Comparison of ENCODE assay signal across 8 cellular contexts in the genomic region with DNA sequence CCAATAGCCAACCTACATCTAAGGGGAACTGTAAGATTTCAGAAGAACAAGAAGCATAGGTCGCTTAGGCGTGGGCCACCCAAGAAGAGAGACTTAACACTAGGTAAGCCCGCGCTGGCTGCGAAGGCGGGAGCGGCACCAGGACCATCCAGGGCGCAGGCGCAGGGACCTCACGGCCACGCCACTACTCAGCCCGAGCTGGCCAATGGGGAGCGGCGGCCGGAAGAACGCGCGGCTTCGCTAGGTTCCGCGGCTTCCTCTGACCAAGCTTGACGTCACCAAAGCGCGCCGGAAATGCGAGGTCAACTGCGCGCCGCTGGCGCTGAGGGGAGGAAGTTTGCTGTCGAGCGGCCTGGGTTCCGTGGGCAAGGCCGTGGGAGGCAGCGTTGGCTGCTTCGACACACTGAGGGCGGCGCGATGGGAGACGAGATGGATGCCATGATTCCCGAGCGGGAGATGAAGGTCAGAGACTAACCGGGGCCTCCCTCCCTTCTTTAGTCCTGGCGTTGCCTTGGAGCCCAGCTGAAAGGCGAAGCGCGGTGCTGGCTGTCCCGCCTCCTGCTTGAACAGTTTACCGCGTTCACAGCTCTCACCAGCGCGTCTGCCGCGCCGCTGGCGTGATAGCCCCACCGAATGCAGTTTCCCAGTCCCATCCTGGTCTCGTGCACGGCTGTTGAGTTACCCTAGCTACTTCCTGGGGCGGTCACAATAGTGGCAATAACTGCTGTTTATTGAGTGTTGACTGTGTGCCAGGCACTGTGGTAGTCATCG. TPM values are rescaled to one million over a fixed set of nuclear protein-coding genes. Genes with fewer than 3 reads are reported as not detected.
DNase-seq lines count a peak whose midpoint lies in the region; ATAC-seq and TF ChIP-seq lines count a peak whose summit lies in the region.

A gene (plus strand): TSS at position 299 of the 771 bp plus-strand sequence. CDS start 119 bp downstream, at position 418.

- ATAC-seq in effector memory CD8-positive, alpha-beta T cell (replicated peaks): peak; percentile 95

- peak; percentile 71 for DNase-seq in CMK (ENCODE audit: low read depth)
- DNase-seq in GM20000 (ENCODE audit: low spot score): peak; percentile 97
- peak; percentile 97 for DNase-seq in HT-29 (ENCODE audit: low spot score)
- DNase-seq in NOMO-1 (lab: John Stamatoyannopoulos, UW; ENCODE audit: unreplicated experiment in 2 of 2): peak; percentile 96 to 97
- peak; percentile 99 to 100 for DNase-seq in activated CD8-positive, alpha-beta memory T cell treated with anti-CD3 and anti-CD28 coated beads for 4 hours (ENCODE audit: low read depth in 2 of 2)
- DNase-seq in effector memory CD8-positive, alpha-beta T cell: peak; percentile 100
- DNase-seq in medulla oblongata (ENCODE audit: extremely low spot score): peak; percentile 99
- peak; percentile 100 for DNase-seq in stimulated activated CD8-positive, alpha-beta memory T cell treated with anti-CD3 and anti-CD28 coated beads, Interleukin-12 subunit alpha, Interleukin-12 subunit beta, amount 100 ng/mL, for 1 hour (ENCODE audit: low read depth)

- H3K4me3 Mint-ChIP-seq in effector memory CD8-positive, alpha-beta T cell: peak within 1 kb of the TSS; percentile 88 to 94

- H3K36me3 Mint-ChIP-seq in effector memory CD8-positive, alpha-beta T cell (ENCODE audit: insufficient read depth): peaks cover 35% of the 10 kb centered on the region

- peaks cover under 1 to 1% of the 10 kb centered on the region in 2 donors for H3K27me3 Mint-ChIP-seq in effector memory CD8-positive, alpha-beta T cell

- no peaks in the 10 kb centered on the region for H3K9me3 Mint-ChIP-seq in effector memory CD8-positive, alpha-beta T cell

- no peak for TF ChIP-seq CTCF in GM20000 (IDR thresholded peaks at IDR 0.05; ENCODE audit: extremely low read depth, missing control alignments)

- peak within 1 kb of the TSS; percentile 95 to 98 for H3K27ac Mint-ChIP-seq in effector memory CD8-positive, alpha-beta T cell

- H3K4me1 Mint-ChIP-seq in effector memory CD8-positive, alpha-beta T cell (ENCODE audit: low read depth in 2 of 2): peaks cover 10 to 17% of the 10 kb centered on the region in 2 donors

RNA-seq across cellular contexts. Expression of the gene that starts here (rescaled TPM):
- total RNA-seq in HT-29 (2014; rRNA removed; shearing (Covaris generic)): 12.6 and 18.4 TPM in 2 replicates

Comparison
In these comparisons a context has a peak if more than half of its experiments do, and no peak if none do; other contexts are left out.
1. Peak in every context shown above with its lines: DNase-seq and ATAC-seq.